Comparison of ENCODE assay signal across 13 cellular contexts in genomic region chr9:97470076-97470475, GRCh38. TPM values are rescaled to one million over a fixed set of nuclear protein-coding genes. Genes with fewer than 3 reads are reported as not detected.
A peak's percentile ranks its signal among the peaks of the same experiment; 100 is the strongest.
DNase-seq lines count a peak whose midpoint lies in the region; TF ChIP-seq lines count a peak whose summit lies in the region.
"Had no signal": no experiment of that assay in that cellular context is flagged by ENCODE, and none has a peak within 500 bp of the region (broad histone marks: within the 10 kb centered on the region; RNA-seq: fewer than 3 reads in every experiment).

No MANE protein-coding gene starts in this region.

- no peak overlapping the region for H3K4me2 ChIP-seq in OCI-LY7 (ENCODE audit: low read length)

- no peaks in the 10 kb centered on the region for H3K4me1 Mint-ChIP-seq in activated T-cell treated with anti-CD3 and anti-CD28 coated beads, Interleukin-2, amount 50 U/mL, for 24 hours (ENCODE audit: low read depth)

- no peaks in the 10 kb centered on the region for H3K9me3 ChIP-seq in OCI-LY7 (ENCODE audit: low read length)
- no peaks in the 10 kb centered on the region for H3K9me3 ChIP-seq in prostate gland
- no peaks in the 10 kb centered on the region for H3K9me3 ChIP-seq in vagina
- H3K9me3 ChIP-seq: SJSA1, stomach had no signal

- H3K4me3 ChIP-seq in OCI-LY7 (ENCODE audit: low read depth, low read length, poor library complexity, severe bottlenecking) (no peak overlapping the region), prostate gland (no peak overlapping the region), vagina (no peak overlapping the region)
- H3K4me3 ChIP-seq: GM23248, SJSA1, stomach had no signal

- H3K27ac ChIP-seq in OCI-LY7 (ENCODE audit: low read depth, low read length, poor library complexity, severe bottlenecking) = no peak overlapping the region
- H3K27ac ChIP-seq in prostate gland = no peak overlapping the region
- H3K27ac ChIP-seq in vagina = no peak overlapping the region
- H3K27ac ChIP-seq: GM23248, SJSA1 had no signal

- H3K27ac Mint-ChIP-seq in activated T-cell treated with anti-CD3 and anti-CD28 coated beads, Interleukin-2, amount 50 U/mL, for 24 hours = no peak overlapping the region
- H3K27ac Mint-ChIP-seq: dendritic cell treated with granulocyte-macrophage colony-stimulating factor and Interleukin-4, amounts not matched to agents 40 ng/mL and 50 ng/mL, for 4 days had no signal

- no peaks in the 10 kb centered on the region for H4K20me1 ChIP-seq in OCI-LY7 (ENCODE audit: insufficient read depth, low read length)

- H3K36me3 ChIP-seq in OCI-LY7 (ENCODE audit: insufficient read depth, low read length) (no peaks in the 10 kb centered on the region), prostate gland (no peaks in the 10 kb centered on the region), vagina (no peaks in the 10 kb centered on the region)
- H3K36me3 ChIP-seq: SJSA1 had no signal

- H3K27me3 ChIP-seq in prostate gland (replicated peaks; ENCODE audit: insufficient read depth) = no peaks in the 10 kb centered on the region
- no peaks in the 10 kb centered on the region for H3K27me3 ChIP-seq in vagina
- H3K27me3 ChIP-seq: SJSA1, stomach had no signal

- 77% methylated on average over 2 of the region's 2 CpGs for WGBS in prostate gland

- H3K9me2 ChIP-seq in OCI-LY7 (ENCODE audit: insufficient read depth, low read length) = no peaks in the 10 kb centered on the region

- no TSS peak for BruUV-seq in OCI-LY7 (replicated peaks; lab: Mats Ljungman, UMichigan)

- DNase-seq in DMS 273 (lab: John Stamatoyannopoulos, UW; ENCODE audit: unreplicated experiment) = peak; percentile 32
- no peak for DNase-seq in DMS 273 treated with DMSO at 0.1 percent for 48 hours (lab: John Stamatoyannopoulos, UW)
- DNase-seq in OCI-LY7 (ENCODE audit: low spot score) = peak; percentile 13
- peak; percentile 9 to 28 for DNase-seq in erythroblast (lab: John Stamatoyannopoulos, UW)
- no peak for DNase-seq in prostate gland (ENCODE audit: low spot score)
- DNase-seq in COLO829 (ENCODE audit: low spot score) = no peak
- DNase-seq in activated T-cell treated with anti-CD3 and anti-CD28 coated beads, Interleukin-2, amount 50 U/mL, for 24 hours = no peak
- DNase-seq in vagina (ENCODE audit: extremely low spot score in 2 of 2) = no peak
- DNase-seq: 8988T, GM23248, stomach had no signal

- no peak overlapping the region for H2AFZ ChIP-seq in OCI-LY7 (ENCODE audit: low read length)
- H2AFZ ChIP-seq: GM23248 had no signal

- intact Hi-C loops in OCI-LY7 (cut with micrococcal nuclease; ENCODE audit: unreplicated experiment) (no loop called here), prostate gland (cut with DNase I) (loop anchor here (5.0 kb wide), 1 partner anchor 52 kb away; no protein-coding TSS in a partner anchor), vagina (cut with DNase I) (no loop called here)

- no peaks in the 10 kb centered on the region for H3K27me3 Mint-ChIP-seq in activated T-cell treated with anti-CD3 and anti-CD28 coated beads, Interleukin-2, amount 50 U/mL, for 24 hours
- H3K27me3 Mint-ChIP-seq: dendritic cell treated with granulocyte-macrophage colony-stimulating factor and Interleukin-4, amounts not matched to agents 40 ng/mL and 50 ng/mL, for 4 days had no signal

- no peaks in the 10 kb centered on the region for H3K79me2 ChIP-seq in OCI-LY7 (ENCODE audit: insufficient read depth, low read depth, low read length)

- H3K4me1 ChIP-seq in OCI-LY7 (ENCODE audit: insufficient read depth, low read length, poor library complexity, severe bottlenecking) (no peaks in the 10 kb centered on the region), prostate gland (replicated peaks) (no peaks in the 10 kb centered on the region), vagina (peaks cover 11% of the 10 kb centered on the region)
- H3K4me1 ChIP-seq: SJSA1 had no signal

- CTCF ChIA-PET in OCI-LY7 (lab: Charles Lee; ENCODE audit: unreplicated experiment) = no interaction called here

- H3K36me3 Mint-ChIP-seq in activated T-cell treated with anti-CD3 and anti-CD28 coated beads, Interleukin-2, amount 50 U/mL, for 24 hours (ENCODE audit: low read depth) = peaks cover 47% of the 10 kb centered on the region

- TF ChIP-seq CTCF in OCI-LY7 (conservative IDR thresholded peaks at IDR 0.05; ENCODE audit: low read length) = peak; percentile 59
- TF ChIP-seq CTCF in prostate gland (IDR thresholded peaks at IDR 0.05) = peak in 3 of 4 experiments; percentile 11 to 26 (median 14)
- no peak for TF ChIP-seq CTCF in vagina (IDR thresholded peaks at IDR 0.05)

- H3K9me3 Mint-ChIP-seq in activated T-cell treated with anti-CD3 and anti-CD28 coated beads, Interleukin-2, amount 50 U/mL, for 24 hours = no peaks in the 10 kb centered on the region
- H3K9me3 Mint-ChIP-seq: dendritic cell treated with granulocyte-macrophage colony-stimulating factor and Interleukin-4, amounts not matched to agents 40 ng/mL and 50 ng/mL, for 4 days had no signal

- no peak overlapping the region for H3K4me3 Mint-ChIP-seq in activated T-cell treated with anti-CD3 and anti-CD28 coated beads, Interleukin-2, amount 50 U/mL, for 24 hours
- H3K4me3 Mint-ChIP-seq: dendritic cell treated with granulocyte-macrophage colony-stimulating factor and Interleukin-4, amounts not matched to agents 40 ng/mL and 50 ng/mL, for 4 days had no signal

- no peak for TF ChIP-seq POLR2A in erythroblast (IDR thresholded peaks at IDR 0.05; ENCODE audit: low read length)
- TF ChIP-seq POLR2A in prostate gland (IDR thresholded peaks at IDR 0.05) = no peak
- TF ChIP-seq POLR2A in vagina (IDR thresholded peaks at IDR 0.05) = no peak

- POLR2A ChIA-PET in OCI-LY7 (lab: Charles Lee) = interaction anchor here (0.9 to 1.0 kb wide), 2 partner anchors 9 to 28 kb away, joined by 3 read pairs; no protein-coding TSS in a partner anchor

RNA-seq across cellular contexts. Expression of gene TMOD1, which starts 31.4 kb away (rescaled TPM):
- total RNA-seq in OCI-LY7 (2014; rRNA removed; shearing (Covaris generic)) = not detected in 2 replicates
- not detected in 2 replicates for total RNA-seq in OCI-LY7 (2022)
- total RNA-seq in prostate gland = 1 to 10 TPM; 7.0 to 8.0 TPM
- total RNA-seq in vagina = 21.1 TPM
- total RNA-seq: SJSA1 had no signal

RNA-seq across cellular contexts. Expression of gene TDRD7, which starts 58.2 kb away (rescaled TPM):
- 4.0 and 5.5 TPM in 2 replicates for total RNA-seq in OCI-LY7 (2014; rRNA removed; shearing (Covaris generic))
- total RNA-seq in OCI-LY7 (2022) (5.3 and 6.1 TPM in 2 replicates), prostate gland (10 to 100 TPM in 1 of 2 donors, 1 to 10 TPM in 1; 9.3 to 18.0 TPM), vagina (13.5 TPM)

Comparison
In these comparisons a context has a peak if more than half of its experiments do, and no peak if none do; other contexts are left out.
1. DNase-seq: peak in DMS 273 (single experiment), OCI-LY7 (single experiment) and erythroblast (2 of 2); none in DMS 273 treated with DMSO at 0.1 percent for 48 hours (single experiment), prostate gland (single experiment), COLO829 (single experiment), activated T-cell treated with anti-CD3 and anti-CD28 coated beads, Interleukin-2, amount 50 U/mL, for 24 hours (single experiment) and vagina (0 of 2).
2. CTCF ChIP-seq: peak in OCI-LY7 (single experiment) and prostate gland (3 of 4); none in vagina (0 of 3).
3. RNA of gene TMOD1, which starts 31.4 kb away (total RNA-seq): 21.1 TPM in vagina (single experiment) and 7.0 to 8.0 TPM in prostate gland; not detected in OCI-LY7; every median in the first group is over 4 times any median in the second.